Comparison of ENCODE assay signal across 1 cellular context in genomic region chrX:7146026-7146702, GRCh38.
A peak's percentile ranks its signal among the peaks of the same experiment; 100 is the strongest.
TF ChIP-seq lines count a peak whose summit lies in the region.

No MANE protein-coding gene starts in this region.

TF ChIP-seq in K562, 482 proteins besides CTCF, POLR2A, EP300 and RAD21:
- TF ChIP-seq HMGN3 (IDR thresholded peaks at IDR 0.05; ENCODE audit: borderline replicate concordance, extremely low read depth, insufficient read length, low read depth, low read length), result no peak
- TF ChIP-seq SNIP1 (IDR thresholded peaks at IDR 0.05; ENCODE audit: low read depth), result no peak
- TF ChIP-seq GABPA (tag; conservative IDR thresholded peaks at IDR 0.05; ENCODE audit: low read depth), result no peak
- TF ChIP-seq CEBPB (tag; IDR thresholded peaks at IDR 0.05), result peak; percentile 57; the same call in 1 of the 2 replicates
